Comparison of ENCODE assay signal across 27 cellular contexts in genomic region chr3:112001516-112001915, GRCh38. TPM values are rescaled to one million over a fixed set of nuclear protein-coding genes. Genes with fewer than 3 reads are reported as not detected.
DNase-seq lines count a peak whose midpoint lies in the region; ATAC-seq and TF ChIP-seq lines count a peak whose summit lies in the region.
"Had no signal": no experiment of that assay in that cellular context is flagged by ENCODE, and none has a peak within 500 bp of the region (broad histone marks: within the 10 kb centered on the region; RNA-seq: fewer than 3 reads in every experiment).

No MANE protein-coding gene starts in this region.

- no peaks in the 10 kb centered on the region for H3K9me3 ChIP-seq in HAP-1
- H3K9me3 ChIP-seq: gastroesophageal sphincter had no signal

- H3K36me3 ChIP-seq in HAP-1 (replicated peaks): no peaks in the 10 kb centered on the region
- H3K36me3 ChIP-seq: brain microvascular endothelial cell, gastroesophageal sphincter had no signal

- peak overlapping the region; percentile 79 for H3K27ac Mint-ChIP-seq in activated CD4-positive, alpha-beta T cell treated with anti-CD3 and anti-CD28 coated beads for 36 hours
- peak overlapping the region; percentile 98 for H3K27ac Mint-ChIP-seq in glutamatergic neuron (ENCODE audit: unreplicated experiment)
- H3K27ac Mint-ChIP-seq: natural killer cell had no signal

- no peak overlapping the region for H3K4me3 Mint-ChIP-seq in activated CD4-positive, alpha-beta T cell treated with anti-CD3 and anti-CD28 coated beads for 36 hours
- peak overlapping the region; percentile 92 for H3K4me3 Mint-ChIP-seq in glutamatergic neuron (ENCODE audit: unreplicated experiment)
- H3K4me3 Mint-ChIP-seq: natural killer cell had no signal

- TF ChIP-seq CTCF in glutamatergic neuron (IDR thresholded peaks at IDR 0.05; ENCODE audit: partially characterized antibody, unreplicated experiment): no peak

- no peak overlapping the region for H3K4me3 ChIP-seq in HAP-1
- H3K4me3 ChIP-seq: gastroesophageal sphincter, SK-N-MC had no signal

- H3K9me3 Mint-ChIP-seq in activated CD4-positive, alpha-beta T cell treated with anti-CD3 and anti-CD28 coated beads for 36 hours (ENCODE audit: low read depth): no peaks in the 10 kb centered on the region
- peaks cover 36% of the 10 kb centered on the region for H3K9me3 Mint-ChIP-seq in glutamatergic neuron (ENCODE audit: unreplicated experiment)
- H3K9me3 Mint-ChIP-seq: CD8-positive, alpha-beta memory T cell; natural killer cell had no signal

- H3K27me3 Mint-ChIP-seq in activated CD4-positive, alpha-beta T cell treated with anti-CD3 and anti-CD28 coated beads for 36 hours: no peaks in the 10 kb centered on the region
- peaks cover 20% of the 10 kb centered on the region for H3K27me3 Mint-ChIP-seq in glutamatergic neuron (ENCODE audit: unreplicated experiment)

- CTCF ChIA-PET in activated CD4-positive, alpha-beta T cell treated with anti-CD3 and anti-CD28 coated beads for 36 hours (lab: Charles Lee): interaction anchor here (0.6 to 21.0 kb wide), 8 partner anchors 6 to 409 kb away, joined by 3 to 515 read pairs (median 6); partner anchors contain the start of genes ABHD10 and TAGLN3

- DNase-seq in activated CD4-positive, alpha-beta T cell treated with anti-CD3 and anti-CD28 coated beads for 36 hours: peak; percentile 40
- DNase-seq in activated CD4-positive, alpha-beta T cell treated with anti-CD3 and anti-CD28 coated beads, Interleukin-2, amount 50 U/mL, for 4 hours: no peak
- DNase-seq in stimulated activated CD4-positive, alpha-beta T cell treated with anti-CD3 and anti-CD28 coated beads, Interleukin-1b, Interleukin-23, amount 100 ng/mL, for 48 hours: peak; percentile 34
- DNase-seq in stimulated activated CD4-positive, alpha-beta T cell treated with anti-CD3 and anti-CD28 coated beads, Interleukin-12 subunit alpha, Interleukin-12 subunit beta, amount 100 ng/mL, for 4 hours: no peak
- no peak for DNase-seq in glutamatergic neuron
- no peak for DNase-seq in SW 1271 (lab: John Stamatoyannopoulos, UW)
- DNase-seq in HAP-1 (ENCODE audit: low spot score in 2 of 2): no peak
- DNase-seq: brain microvascular endothelial cell; CD8-positive, alpha-beta memory T cell; GOT3; KBM-7; left ventricle myocardium superior; MM.1S; natural killer cell; NCI-H2081 treated with DMSO at 0.1 percent for 48 hours; NCI-H774; stimulated activated CD8-positive, alpha-beta memory T cell treated with anti-CD3 and anti-CD28 coated beads, Interleukin-4, amount 100 ng/mL, for 48 hours had no signal

- H3K4me1 Mint-ChIP-seq in activated CD4-positive, alpha-beta T cell treated with anti-CD3 and anti-CD28 coated beads for 36 hours: peaks cover 62% of the 10 kb centered on the region
- H3K4me1 Mint-ChIP-seq in glutamatergic neuron (ENCODE audit: low read depth, unreplicated experiment): peaks cover 53% of the 10 kb centered on the region

- H3K27ac ChIP-seq in temporal lobe (ENCODE audit: low read depth, low read length): peak overlapping the region; percentile 59
- H3K27ac ChIP-seq: brain microvascular endothelial cell, gastroesophageal sphincter, RWPE1, SK-N-MC had no signal

- POLR2A ChIA-PET in activated CD4-positive, alpha-beta T cell treated with anti-CD3 and anti-CD28 coated beads for 36 hours (lab: Charles Lee): interaction anchor here (0.6 kb wide), 1 partner anchor 331 kb away, joined by 5 read pairs; the partner anchor contains the start of gene CD200

- peak; percentile 48 for ATAC-seq in activated CD4-positive, alpha-beta T cell treated with anti-CD3 and anti-CD28 coated beads for 36 hours
- ATAC-seq: gastroesophageal sphincter, left ventricle myocardium superior, natural killer cell, sciatic nerve had no signal

- peaks cover 3% of the 10 kb centered on the region for H3K36me3 Mint-ChIP-seq in activated CD4-positive, alpha-beta T cell treated with anti-CD3 and anti-CD28 coated beads for 36 hours (ENCODE audit: low read depth)
- H3K36me3 Mint-ChIP-seq in glutamatergic neuron (ENCODE audit: unreplicated experiment): peaks cover 17% of the 10 kb centered on the region
- H3K36me3 Mint-ChIP-seq: CD8-positive, alpha-beta memory T cell; natural killer cell had no signal

- in situ Hi-C loops in HAP-1 (cut with MboI; ENCODE audit: low sequenced_read_pairs): no loop called here

- intact Hi-C loops in activated CD4-positive, alpha-beta T cell treated with anti-CD3 and anti-CD28 coated beads for 36 hours (cut with DNase I, micrococcal nuclease): no loop called here

- no peaks in the 10 kb centered on the region for H3K27me3 ChIP-seq in HAP-1 (ENCODE audit: low read depth)
- H3K27me3 ChIP-seq: brain microvascular endothelial cell had no signal

- peaks cover 6% of the 10 kb centered on the region for H3K4me1 ChIP-seq in HAP-1

RNA-seq across cellular contexts. Expression of gene TAGLN3, which starts 2.8 kb away (rescaled TPM):
- 1 to 10 TPM; 3.2 to 3.5 TPM for total RNA-seq in activated CD4-positive, alpha-beta T cell treated with anti-CD3 and anti-CD28 coated beads for 36 hours
- total RNA-seq in glutamatergic neuron (ENCODE audit: unreplicated experiment): 819 TPM
- total RNA-seq in temporal lobe: 105 TPM
- total RNA-seq: A172; CD8-positive, alpha-beta memory T cell; HT-29; left ventricle myocardium superior; natural killer cell; posterior vena cava; subcutaneous adipose tissue had no signal

RNA-seq across cellular contexts. Expression of gene ABHD10, which starts 22.7 kb away (rescaled TPM):
- total RNA-seq in activated CD4-positive, alpha-beta T cell treated with anti-CD3 and anti-CD28 coated beads for 36 hours: 10 to 100 TPM; 58.7 to 64.1 TPM
- total RNA-seq in glutamatergic neuron (ENCODE audit: unreplicated experiment) (35.9 TPM), temporal lobe (48.9 TPM)

RNA-seq across cellular contexts. Expression of gene TMPRSS7, which starts 33.0 kb away (rescaled TPM):
- total RNA-seq in activated CD4-positive, alpha-beta T cell treated with anti-CD3 and anti-CD28 coated beads for 36 hours: not detected
- not detected for total RNA-seq in glutamatergic neuron (ENCODE audit: unreplicated experiment)
- total RNA-seq in temporal lobe: not detected
- total RNA-seq: CD8-positive, alpha-beta memory T cell; gastroesophageal sphincter; HT-29; left ventricle myocardium superior; natural killer cell; posterior vena cava; sciatic nerve; subcutaneous adipose tissue; T-helper 2 cell treated with Interferon-gamma antibody and Interleukin-4, amounts not matched to agents 100 ng/mL and 5 ng/mL, for 36 hours had no signal

Comparison
In these comparisons a context has a peak if more than half of its experiments do, and no peak if none do; other contexts are left out.
1. DNase-seq: peak in activated CD4-positive, alpha-beta T cell treated with anti-CD3 and anti-CD28 coated beads for 36 hours (single experiment) and stimulated activated CD4-positive, alpha-beta T cell treated with anti-CD3 and anti-CD28 coated beads, Interleukin-1b, Interleukin-23, amount 100 ng/mL, for 48 hours (single experiment); none in activated CD4-positive, alpha-beta T cell treated with anti-CD3 and anti-CD28 coated beads, Interleukin-2, amount 50 U/mL, for 4 hours (0 of 2), stimulated activated CD4-positive, alpha-beta T cell treated with anti-CD3 and anti-CD28 coated beads, Interleukin-12 subunit alpha, Interleukin-12 subunit beta, amount 100 ng/mL, for 4 hours (single experiment), glutamatergic neuron (single experiment), SW 1271 (0 of 2) and HAP-1 (0 of 2).
2. RNA of gene TAGLN3, which starts 2.8 kb away (total RNA-seq): 819 TPM in glutamatergic neuron (single experiment) and 105 TPM in temporal lobe (single experiment); 3.2 to 3.5 TPM in activated CD4-positive, alpha-beta T cell treated with anti-CD3 and anti-CD28 coated beads for 36 hours; every median in the first group is over 10 times any median in the second.